In the genomic region with DNA sequence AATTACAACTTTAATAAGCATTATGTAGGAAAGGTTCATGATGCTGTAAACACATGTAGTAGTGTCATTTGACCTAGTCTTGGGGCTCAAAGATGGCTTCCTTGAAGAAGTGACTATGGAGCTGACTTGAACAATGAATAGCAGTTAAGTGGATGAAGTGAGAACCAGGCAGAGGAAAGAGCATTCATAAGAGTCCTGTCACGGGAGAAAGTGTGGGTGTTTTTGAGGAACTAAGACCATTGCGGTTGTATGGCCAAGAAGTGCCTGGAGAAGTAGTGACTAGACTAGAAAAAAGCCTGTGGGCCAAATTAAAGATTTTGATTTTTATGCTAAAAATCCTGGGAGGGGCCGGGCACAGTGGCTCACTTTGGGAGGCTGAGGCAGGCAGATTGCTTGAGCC, we compare ENCODE assay signal across 12 cellular contexts. TPM values are rescaled to one million over a fixed set of nuclear protein-coding genes. Genes with fewer than 3 reads are reported as not detected.
DNase-seq lines count a peak whose midpoint lies in the region; ATAC-seq and TF ChIP-seq lines count a peak whose summit lies in the region.
"Had no signal": no experiment of that assay in that cellular context is flagged by ENCODE, and none has a peak within 500 bp of the region (broad histone marks: within the 10 kb centered on the region; RNA-seq: fewer than 3 reads in every experiment).

No MANE protein-coding gene starts in this region.

- no peaks in the 10 kb centered on the region for H3K27me3 ChIP-seq in spleen (replicated peaks in 1 of 7)
- H3K27me3 ChIP-seq in tibial nerve, result no peaks in the 10 kb centered on the region

- no peaks in the 10 kb centered on the region for H3K27me3 Mint-ChIP-seq in activated CD4-positive, alpha-beta T cell treated with anti-CD3 and anti-CD28 coated beads, Interleukin-2, amount 10 ng/mL, durations not matched to agents 7 days and 5 days

- DNase-seq in activated CD4-positive, CD25-positive, alpha-beta regulatory T cell treated with anti-CD3 and anti-CD28 coated beads, Interleukin-2, amount 50 U/mL, for 72 hours, result no peak
- peak; percentile 41 for DNase-seq in NAMALWA (ENCODE audit: low spot score)
- no peak for DNase-seq in spleen
- no peak for DNase-seq in tibial nerve (ENCODE audit: low spot score in 2 of 2)
- no peak for DNase-seq in activated CD4-positive, alpha-beta T cell treated with anti-CD3 and anti-CD28 coated beads, Interleukin-2, amount 10 ng/mL, durations not matched to agents 7 days and 5 days
- no peak for DNase-seq in NCI-H446 (lab: John Stamatoyannopoulos, UW)
- DNase-seq: activated CD8-positive, alpha-beta memory T cell treated with anti-CD3 and anti-CD28 coated beads, Interleukin-2, amount 50 U/mL, for 48 hours; psoas muscle had no signal

- H3K4me1 ChIP-seq in spleen (peaks cover 5 to 56% (median 28%) of the 10 kb centered on the region in 6 donors), tibial nerve (peaks cover 0 to 15% (median 3%) of the 10 kb centered on the region in 4 donors)

- H3K4me3 Mint-ChIP-seq in activated CD4-positive, alpha-beta T cell treated with anti-CD3 and anti-CD28 coated beads, Interleukin-2, amount 10 ng/mL, durations not matched to agents 7 days and 5 days, result no peak overlapping the region

- H3K36me3 Mint-ChIP-seq in activated CD4-positive, alpha-beta T cell treated with anti-CD3 and anti-CD28 coated beads, Interleukin-2, amount 10 ng/mL, durations not matched to agents 7 days and 5 days (ENCODE audit: low read depth), result peaks cover 10% of the 10 kb centered on the region

- no peaks in the 10 kb centered on the region for H3K9me3 Mint-ChIP-seq in activated CD4-positive, alpha-beta T cell treated with anti-CD3 and anti-CD28 coated beads, Interleukin-2, amount 10 ng/mL, durations not matched to agents 7 days and 5 days

- TF ChIP-seq POLR2A in spleen (IDR thresholded peaks at IDR 0.05) (no peak), tibial nerve (IDR thresholded peaks at IDR 0.05) (no peak)

- TF ChIP-seq EP300 in tibial nerve (IDR thresholded peaks at IDR 0.05), result peak in 1 of 2 donors; percentile 23

- WGBS in spleen, 5 donors, result 48 to 65% (median 49%) methylated on average over 3 of the region's 3 CpGs
- WGBS in tibial nerve, 2 donors, result 58 to 62% methylated on average over 3 of the region's 3 CpGs

- H3K27ac Mint-ChIP-seq in activated CD4-positive, alpha-beta T cell treated with anti-CD3 and anti-CD28 coated beads, Interleukin-2, amount 10 ng/mL, durations not matched to agents 7 days and 5 days, result no peak overlapping the region

- intact Hi-C loops in spleen (cut with DNase I; ENCODE audit: low total_unique reads), result no loop called here

- CTCF ChIA-PET in activated CD4-positive, alpha-beta T cell treated with anti-CD3 and anti-CD28 coated beads, Interleukin-2, amount 10 ng/mL, durations not matched to agents 7 days and 5 days (lab: Charles Lee), result interaction anchor here (0.6 to 1.0 kb wide), 3 partner anchors 52 to 655 kb away, joined by 3 to 5 read pairs (median 3); no protein-coding TSS in a partner anchor

- POLR2A ChIA-PET in activated CD4-positive, alpha-beta T cell treated with anti-CD3 and anti-CD28 coated beads, Interleukin-2, amount 10 ng/mL, durations not matched to agents 7 days and 5 days (lab: Charles Lee), result no interaction called here

- TF ChIP-seq CTCF in spleen (IDR thresholded peaks at IDR 0.05 in 8 of 11, conservative IDR thresholded peaks at IDR 0.05 in 3 of 11) (no peak), tibial nerve (IDR thresholded peaks at IDR 0.05) (no peak)

- H3K27ac ChIP-seq in spleen, result peak overlapping the region in 7 of 8 donors; percentile 10 to 57 (median 47)
- no peak overlapping the region for H3K27ac ChIP-seq in tibial nerve
- H3K27ac ChIP-seq: 22Rv1, psoas muscle had no signal

- H3K9me3 ChIP-seq in spleen, result no peaks in the 10 kb centered on the region
- no peaks in the 10 kb centered on the region for H3K9me3 ChIP-seq in tibial nerve
- H3K9me3 ChIP-seq: psoas muscle had no signal

- H3K4me1 Mint-ChIP-seq in activated CD4-positive, alpha-beta T cell treated with anti-CD3 and anti-CD28 coated beads, Interleukin-2, amount 10 ng/mL, durations not matched to agents 7 days and 5 days, result peaks cover 3% of the 10 kb centered on the region

- ATAC-seq in activated CD4-positive, CD25-positive, alpha-beta regulatory T cell treated with anti-CD3 and anti-CD28 coated beads, Interleukin-2, amount 50 U/mL, for 24 hours, result peak; percentile 35 to 51
- ATAC-seq in HG02763 (IDR thresholded peaks at IDR 0.05; ENCODE audit: unreplicated experiment), result peak; percentile 62
- ATAC-seq: K562, psoas muscle had no signal

- peaks cover 0 to 36% (median 0%) of the 10 kb centered on the region in 6 donors for H3K36me3 ChIP-seq in spleen
- peaks cover 0 to 20% (median 0%) of the 10 kb centered on the region in 3 donors for H3K36me3 ChIP-seq in tibial nerve

- H3K4me3 ChIP-seq in spleen (no peak overlapping the region), tibial nerve (no peak overlapping the region)
- H3K4me3 ChIP-seq: K562, psoas muscle had no signal

RNA-seq across cellular contexts. Expression of gene IL18BP, which starts 7.2 kb away (rescaled TPM):
- 10 to 100 TPM; 33.6 to 84.2 (median 69.8) TPM for total RNA-seq in spleen
- polyA plus RNA-seq in spleen, result 10 to 100 TPM; 13.8 to 38.2 (median 18.2) TPM
- total RNA-seq in tibial nerve, result 10 to 100 TPM in 1 of 4 donors, 1 to 10 TPM in 3; 5.1 to 11.6 (median 6.3) TPM
- total RNA-seq in activated CD4-positive, alpha-beta T cell treated with anti-CD3 and anti-CD28 coated beads, Interleukin-2, amount 10 ng/mL, durations not matched to agents 7 days and 5 days, result 10 to 100 TPM; 15.3 to 16.5 TPM

Comparison
In these comparisons a context has a peak if more than half of its experiments do, and no peak if none do; other contexts are left out.
1. H3K27ac ChIP-seq: peak in spleen (7 of 8); none in tibial nerve (0 of 4).